ENCODE assay signal across 21 cellular contexts in genomic region chr6:112639436-112639835, GRCh38.
DNase-seq lines count a peak whose midpoint lies in the region; ATAC-seq and TF ChIP-seq lines count a peak whose summit lies in the region.
"Had no signal": no experiment of that assay in that cellular context is flagged by ENCODE, and none has a peak within 500 bp of the region (broad histone marks: within the 10 kb centered on the region; RNA-seq: fewer than 3 reads in every experiment).

No MANE protein-coding gene starts in this region.

- H3K9me3 ChIP-seq in breast epithelium, result no peaks in the 10 kb centered on the region
- H3K9me3 ChIP-seq in skeletal muscle satellite cell (replicated peaks; ENCODE audit: low read length), result no peaks in the 10 kb centered on the region
- no peaks in the 10 kb centered on the region for H3K9me3 ChIP-seq in gastrocnemius medialis

- TF ChIP-seq POLR2A in breast epithelium (IDR thresholded peaks at IDR 0.05) (no peak), gastrocnemius medialis (IDR thresholded peaks at IDR 0.05) (no peak)

- H3K36me3 ChIP-seq in breast epithelium (no peaks in the 10 kb centered on the region), skeletal muscle satellite cell (ENCODE audit: insufficient read depth, low read length) (no peaks in the 10 kb centered on the region), gastrocnemius medialis (no peaks in the 10 kb centered on the region)

- intact Hi-C loops in MCF 10A (cut with micrococcal nuclease) (no loop called here), breast epithelium (cut with DNase I; ENCODE audit: low total_unique reads) (loop anchor here (5.0 kb wide), 1 partner anchor 963 kb away; no protein-coding TSS in a partner anchor), gastrocnemius medialis (cut with DNase I; ENCODE audit: low total_unique reads) (no loop called here)

- no peaks in the 10 kb centered on the region for H3K9me3 Mint-ChIP-seq in MCF 10A (ENCODE audit: unreplicated experiment)
- no peaks in the 10 kb centered on the region for H3K9me3 Mint-ChIP-seq in activated naive CD8-positive, alpha-beta T cell treated with anti-CD3 and anti-CD28 coated beads for 36 hours
- H3K9me3 Mint-ChIP-seq: activated CD4-positive, alpha-beta T cell treated with anti-CD3 and anti-CD28 coated beads, Interleukin-2, amount 10 ng/mL, durations not matched to agents 24 days and 14 days had no signal

- ATAC-seq in gastrocnemius medialis, result no peak
- ATAC-seq: esophagus mucosa had no signal

- H3K27me3 Mint-ChIP-seq in MCF 10A (ENCODE audit: insufficient read depth, unreplicated experiment), result no peaks in the 10 kb centered on the region
- H3K27me3 Mint-ChIP-seq in activated naive CD8-positive, alpha-beta T cell treated with anti-CD3 and anti-CD28 coated beads for 36 hours, result no peaks in the 10 kb centered on the region
- H3K27me3 Mint-ChIP-seq: activated CD4-positive, alpha-beta T cell treated with anti-CD3 and anti-CD28 coated beads, Interleukin-2, amount 10 ng/mL, durations not matched to agents 24 days and 14 days; activated T-cell treated with anti-CD3 and anti-CD28 coated beads, Interleukin-2, amount 50 U/mL, for 24 hours had no signal

- H3K36me3 Mint-ChIP-seq in MCF 10A (ENCODE audit: insufficient read depth, unreplicated experiment), result no peaks in the 10 kb centered on the region
- H3K36me3 Mint-ChIP-seq in activated naive CD8-positive, alpha-beta T cell treated with anti-CD3 and anti-CD28 coated beads for 36 hours, result no peaks in the 10 kb centered on the region

- H3K4me2 ChIP-seq in skeletal muscle satellite cell (ENCODE audit: low read length), result peak overlapping the region; percentile 14

- TF ChIP-seq CTCF in MCF 10A (IDR thresholded peaks at IDR 0.05; ENCODE audit: unreplicated experiment) (no peak), breast epithelium (IDR thresholded peaks at IDR 0.05) (no peak), gastrocnemius medialis (IDR thresholded peaks at IDR 0.05 in 4 of 5, conservative IDR thresholded peaks at IDR 0.05 in 1 of 5) (no peak)

- H3K27ac ChIP-seq in breast epithelium, result no peak overlapping the region
- no peak overlapping the region for H3K27ac ChIP-seq in gastrocnemius medialis
- H3K27ac ChIP-seq: 22Rv1, coronary artery, HL-60, skin epidermis had no signal

- in situ Hi-C loops in gastrocnemius medialis (cut with MboI; ENCODE audit: low sequenced_read_pairs in 4 of 4), result no loop called here

- H3K9ac ChIP-seq in skeletal muscle satellite cell (ENCODE audit: low read depth, low read length), result no peak overlapping the region

- POLR2A ChIA-PET in MCF 10A (lab: Yijun Ruan, JAX), result no interaction called here

- no peaks in the 10 kb centered on the region for H3K4me1 Mint-ChIP-seq in MCF 10A (ENCODE audit: insufficient read depth, unreplicated experiment)
- H3K4me1 Mint-ChIP-seq in activated naive CD8-positive, alpha-beta T cell treated with anti-CD3 and anti-CD28 coated beads for 36 hours, result no peaks in the 10 kb centered on the region
- H3K4me1 Mint-ChIP-seq: activated CD4-positive, alpha-beta T cell treated with anti-CD3 and anti-CD28 coated beads, Interleukin-2, amount 10 ng/mL, durations not matched to agents 24 days and 14 days had no signal

- H3K27ac Mint-ChIP-seq in MCF 10A (ENCODE audit: low read depth, unreplicated experiment), result no peak overlapping the region
- no peak overlapping the region for H3K27ac Mint-ChIP-seq in activated naive CD8-positive, alpha-beta T cell treated with anti-CD3 and anti-CD28 coated beads for 36 hours
- H3K27ac Mint-ChIP-seq: activated CD4-positive, alpha-beta T cell treated with anti-CD3 and anti-CD28 coated beads, Interleukin-2, amount 10 ng/mL, durations not matched to agents 24 days and 14 days; activated T-cell treated with anti-CD3 and anti-CD28 coated beads, Interleukin-2, amount 50 U/mL, for 24 hours had no signal

- CTCF ChIA-PET in MCF 10A (lab: Yijun Ruan, JAX), result no interaction called here

- H3K4me3 Mint-ChIP-seq in MCF 10A (ENCODE audit: unreplicated experiment), result no peak overlapping the region
- H3K4me3 Mint-ChIP-seq in activated naive CD8-positive, alpha-beta T cell treated with anti-CD3 and anti-CD28 coated beads for 36 hours, result no peak overlapping the region
- H3K4me3 Mint-ChIP-seq: activated CD4-positive, alpha-beta T cell treated with anti-CD3 and anti-CD28 coated beads, Interleukin-2, amount 10 ng/mL, durations not matched to agents 24 days and 14 days; activated T-cell treated with anti-CD3 and anti-CD28 coated beads, Interleukin-2, amount 50 U/mL, for 24 hours had no signal

- no peak overlapping the region for H3K4me3 ChIP-seq in breast epithelium
- H3K4me3 ChIP-seq in skeletal muscle satellite cell (ENCODE audit: low read length), result no peak overlapping the region
- no peak overlapping the region for H3K4me3 ChIP-seq in gastrocnemius medialis
- H3K4me3 ChIP-seq: coronary artery, skin epidermis had no signal

- H3K4me1 ChIP-seq in breast epithelium (no peaks in the 10 kb centered on the region), skeletal muscle satellite cell (ENCODE audit: control insufficient read depth, insufficient read depth, low read length) (peaks cover 22% of the 10 kb centered on the region), gastrocnemius medialis (no peaks in the 10 kb centered on the region)

- H3K27me3 ChIP-seq in breast epithelium (no peaks in the 10 kb centered on the region), skeletal muscle satellite cell (ENCODE audit: control insufficient read depth, insufficient read depth, low read length) (no peaks in the 10 kb centered on the region), gastrocnemius medialis (no peaks in the 10 kb centered on the region)

- DNase-seq in MCF 10A (ENCODE audit: unreplicated experiment) (peak; percentile 24), breast epithelium (ENCODE audit: low spot score in 2 of 2) (no peak), LHCN-M2 (ENCODE audit: low read depth) (peak; percentile 89), fibroblast of gingiva (ENCODE audit: low read depth) (peak; percentile 90), NCI-H2171 treated with DMSO at 0.1 percent for 48 hours (lab: John Stamatoyannopoulos, UW) (no peak), gastrocnemius medialis (no peak)
- no peak for DNase-seq in activated naive CD8-positive, alpha-beta T cell treated with anti-CD3 and anti-CD28 coated beads for 36 hours
- DNase-seq: activated CD4-positive, alpha-beta T cell treated with anti-CD3 and anti-CD28 coated beads, Interleukin-2, amount 10 ng/mL, durations not matched to agents 24 days and 14 days; activated T-cell treated with anti-CD3 and anti-CD28 coated beads, Interleukin-2, amount 50 U/mL, for 24 hours; COR-L47; GF-D8; NCI-H187; NCI-H526 treated with DMSO at 0.1 percent for 48 hours; RPMI8226; stimulated activated naive CD4-positive, alpha-beta T cell treated with Interleukin-2 at 50 U/mL for 16 hours had no signal

- BruUV-seq in MCF 10A (replicated peaks; lab: Mats Ljungman, UMichigan), result no TSS peak

Comparison
In these comparisons a context has a peak if more than half of its experiments do, and no peak if none do; other contexts are left out.
1. DNase-seq: peak in MCF 10A (single experiment), LHCN-M2 (single experiment) and fibroblast of gingiva (single experiment); none in breast epithelium (0 of 2), NCI-H2171 treated with DMSO at 0.1 percent for 48 hours (single experiment), gastrocnemius medialis (0 of 2) and activated naive CD8-positive, alpha-beta T cell treated with anti-CD3 and anti-CD28 coated beads for 36 hours (single experiment).